1 cellular context compared by ENCODE assay signal in genomic region chr2:120525056-120526046, GRCh38.
TF ChIP-seq lines count a peak whose summit lies in the region.

No MANE protein-coding gene starts in this region.

TF ChIP-seq in HepG2, 621 proteins besides CTCF, POLR2A, EP300 and RAD21 (continued from another document and continues in another):
- TF ChIP-seq HMGXB3 (CRISPR knock-in tag; IDR thresholded peaks at IDR 0.05; ENCODE audit: borderline replicate concordance) = peak; percentile 90; the same call in 1 of the 2 replicates
- peak; percentile 94 for TF ChIP-seq TBX2 (CRISPR knock-in tag; IDR thresholded peaks at IDR 0.05; ENCODE audit: borderline replicate concordance)
- TF ChIP-seq KMT2A (CRISPR knock-in tag; IDR thresholded peaks at IDR 0.05) = peak; percentile 51
- peak; percentile 69 for TF ChIP-seq TFAP4 (IDR thresholded peaks at IDR 0.05; ENCODE audit: borderline replicate concordance, low read depth)
- TF ChIP-seq SKI (IDR thresholded peaks at IDR 0.05; ENCODE audit: partially characterized antibody) = peak; percentile 99
- 0 out of 2 replicates have a peak, but pooled peaks have one; percentile 22 for TF ChIP-seq ZBTB21 (CRISPR knock-in tag; IDR thresholded peaks at IDR 0.05)
- no peak for TF ChIP-seq ZFP82 (CRISPR knock-in tag; IDR thresholded peaks at IDR 0.05; ENCODE audit: borderline replicate concordance)
- no peak for TF ChIP-seq SMAD9 (CRISPR knock-in tag; IDR thresholded peaks at IDR 0.05)
- TF ChIP-seq SP1 (IDR thresholded peaks at IDR 0.05) = no peak
- TF ChIP-seq SP1 (CRISPR knock-in tag; IDR thresholded peaks at IDR 0.05) = peak; percentile 69
- 0 out of 2 replicates have a peak, but pooled peaks have one; percentile 30 for TF ChIP-seq ONECUT2 (CRISPR knock-in tag; IDR thresholded peaks at IDR 0.05)
- peak; percentile 99 for TF ChIP-seq ELF3 (CRISPR knock-in tag; IDR thresholded peaks at IDR 0.05)
- peak; percentile 52; the same call in 1 of the 2 replicates for TF ChIP-seq ZNF574 (CRISPR knock-in tag; IDR thresholded peaks at IDR 0.05)
- peak; percentile 91; the same call in 1 of the 2 replicates for TF ChIP-seq CBX5 (CRISPR knock-in tag; IDR thresholded peaks at IDR 0.05; ENCODE audit: borderline replicate concordance)
- no peak for TF ChIP-seq ZBTB10 (CRISPR knock-in tag; IDR thresholded peaks at IDR 0.05; ENCODE audit: borderline replicate concordance)
- no peak; the same call in 1 of the 2 replicates for TF ChIP-seq MYPOP (CRISPR knock-in tag; IDR thresholded peaks at IDR 0.05)
- peak; percentile 76; the same call in 1 of the 2 replicates for TF ChIP-seq ZNF451 (CRISPR knock-in tag; IDR thresholded peaks at IDR 0.05)
- no peak for TF ChIP-seq ZNF354B (CRISPR knock-in tag; IDR thresholded peaks at IDR 0.05)
- TF ChIP-seq MTA1 (CRISPR knock-in tag; IDR thresholded peaks at IDR 0.05; ENCODE audit: borderline replicate concordance) = peak; percentile 94
- no peak for TF ChIP-seq POLR2AphosphoS2 (IDR thresholded peaks at IDR 0.05; ENCODE audit: low read depth, low read length)
- TF ChIP-seq RARG (CRISPR knock-in tag; IDR thresholded peaks at IDR 0.05; ENCODE audit: low read depth) = no peak
- TF ChIP-seq NR2F2 (IDR thresholded peaks at IDR 0.05; ENCODE audit: borderline replicate concordance, low read depth) = peak; percentile 96
- peak; percentile 66; the same call in 1 of the 2 replicates for TF ChIP-seq TFDP2 (CRISPR knock-in tag; IDR thresholded peaks at IDR 0.05)
- no peak for TF ChIP-seq ZNF296 (CRISPR knock-in tag; conservative IDR thresholded peaks at IDR 0.05)
- TF ChIP-seq DPF2 (CRISPR knock-in tag; IDR thresholded peaks at IDR 0.05; ENCODE audit: borderline replicate concordance, low read depth) = peak; percentile 75; the same call in 1 of the 2 replicates
- peak; percentile 95 for TF ChIP-seq MNT (IDR thresholded peaks at IDR 0.05)
- no peak; the same call in 1 of the 2 replicates for TF ChIP-seq IRX3 (CRISPR knock-in tag; IDR thresholded peaks at IDR 0.05; ENCODE audit: borderline replicate concordance, low read depth)
- TF ChIP-seq KLF11 (CRISPR knock-in tag; IDR thresholded peaks at IDR 0.05) = 0 out of 2 replicates have a peak, but pooled peaks have one; percentile 41
- TF ChIP-seq U2AF1 (optimal IDR thresholded peaks at IDR 0.05; ENCODE audit: low read depth, low read length) = peak; percentile 82
- TF ChIP-seq EEA1 (CRISPR knock-in tag; IDR thresholded peaks at IDR 0.05; ENCODE audit: borderline replicate concordance) = no peak
- no peak for TF ChIP-seq ZBTB14 (CRISPR knock-in tag; IDR thresholded peaks at IDR 0.05)
- TF ChIP-seq FUBP1 (CRISPR knock-in tag; IDR thresholded peaks at IDR 0.05; ENCODE audit: borderline replicate concordance) = no peak
- 0 out of 2 replicates have a peak, but pooled peaks have one; percentile 24 for TF ChIP-seq ZNF800 (CRISPR knock-in tag; IDR thresholded peaks at IDR 0.05)
- peak; percentile 89; the same call in 1 of the 2 replicates for TF ChIP-seq ZNF691 (CRISPR knock-in tag; IDR thresholded peaks at IDR 0.05; ENCODE audit: borderline replicate concordance, low read depth)
- TF ChIP-seq ZNF788 (CRISPR knock-in tag; IDR thresholded peaks at IDR 0.05; ENCODE audit: borderline replicate concordance) = peak; percentile 91; the same call in 1 of the 2 replicates
- TF ChIP-seq NFRKB (IDR thresholded peaks at IDR 0.05) = no peak
